ENCODE assay signal across 14 cellular contexts in genomic region chr6:9851006-9851405, GRCh38.
DNase-seq lines count a peak whose midpoint lies in the region; ATAC-seq and TF ChIP-seq lines count a peak whose summit lies in the region.
"Had no signal": no experiment of that assay in that cellular context is flagged by ENCODE, and none has a peak within 500 bp of the region (broad histone marks: within the 10 kb centered on the region; RNA-seq: fewer than 3 reads in every experiment).

No MANE protein-coding gene starts in this region.

- H3K27ac ChIP-seq in H9 (ENCODE audit: insufficient read length, low read depth, low read length) (no peak overlapping the region), neuronal stem cell (replicated peaks; ENCODE audit: low read length) (no peak overlapping the region), aorta (ENCODE audit: low read depth in 1 of 2, low read length in 2 of 2) (no peak overlapping the region), GM23338 (ENCODE audit: low read depth) (no peak overlapping the region), gastrocnemius medialis (no peak overlapping the region)
- H3K27ac ChIP-seq: GM23248 had no signal

- H2BK5ac ChIP-seq in H9 (ENCODE audit: insufficient read length, low read length): no peak overlapping the region
- no peak overlapping the region for H2BK5ac ChIP-seq in neuronal stem cell (ENCODE audit: low read length)

- peaks cover 3% of the 10 kb centered on the region for H3K9me3 ChIP-seq in H9 (ENCODE audit: control insufficient read depth, low read depth, low read length)
- H3K9me3 ChIP-seq in neuronal stem cell (replicated peaks in 1 of 2; ENCODE audit: control insufficient read depth in 2 of 2, insufficient read depth in 1 of 2, low read depth in 1 of 2, low read length in 2 of 2): peaks cover 2 to 12% of the 10 kb centered on the region in 2 donors
- peaks cover 4% of the 10 kb centered on the region for H3K9me3 ChIP-seq in aorta (ENCODE audit: control insufficient read depth, low read length)
- H3K9me3 ChIP-seq in gastrocnemius medialis: no peaks in the 10 kb centered on the region
- H3K9me3 ChIP-seq: HAP-1 had no signal

- H3K27me3 Mint-ChIP-seq in H9 (ENCODE audit: low read depth): peaks cover 4% of the 10 kb centered on the region; the same call in 1 of the 2 replicates
- H3K27me3 Mint-ChIP-seq in chondrocyte (ENCODE audit: low read depth): no peaks in the 10 kb centered on the region
- peaks cover 2% of the 10 kb centered on the region for H3K27me3 Mint-ChIP-seq in GM23338 (ENCODE audit: insufficient read depth, low read depth, poor library complexity)

- H3K18ac ChIP-seq in H9 (ENCODE audit: insufficient read length, low read depth, low read length) (no peak overlapping the region), neuronal stem cell (ENCODE audit: low read length) (no peak overlapping the region)

- no peak overlapping the region for H3K23ac ChIP-seq in H9 (ENCODE audit: insufficient read length, low read depth, low read length)
- H3K23ac ChIP-seq in neuronal stem cell (ENCODE audit: low read depth, low read length, poor library complexity): no peak overlapping the region

- H2AFZ ChIP-seq in H9 (ENCODE audit: low read length) (no peak overlapping the region), neuronal stem cell (ENCODE audit: low read length) (no peak overlapping the region), GM23338 (no peak overlapping the region)
- H2AFZ ChIP-seq: GM23248 had no signal

- no peak overlapping the region for H3T11ph ChIP-seq in H9 (ENCODE audit: low read length)

- H4K8ac ChIP-seq in H9 (replicated peaks; ENCODE audit: insufficient read length, low read depth, low read length): no peak overlapping the region
- H4K8ac ChIP-seq in neuronal stem cell (ENCODE audit: low read depth, low read length): no peak overlapping the region

- H3K79me1 ChIP-seq in H9 (ENCODE audit: insufficient read depth, low read depth, low read length, poor library complexity, severe bottlenecking): no peaks in the 10 kb centered on the region
- H3K79me1 ChIP-seq in neuronal stem cell (ENCODE audit: low read depth, low read length): no peaks in the 10 kb centered on the region

- H4K91ac ChIP-seq in H9 (ENCODE audit: insufficient read length, low read depth, low read length) (peak overlapping the region; percentile 67), neuronal stem cell (ENCODE audit: low read depth, low read length, poor library complexity) (no peak overlapping the region)

- no peak overlapping the region for H3K56ac ChIP-seq in H9 (ENCODE audit: insufficient read length, low read depth, low read length)

- 0 out of 2 replicates have a peak, but pooled peaks cover 4% of the 10 kb centered on the region for H3K9me2 ChIP-seq in GM23338 (ENCODE audit: insufficient read depth)

- H3K9me3 Mint-ChIP-seq in H9: peaks cover 27 to 29% of the 10 kb centered on the region in 2 experiments
- peaks cover 46% of the 10 kb centered on the region for H3K9me3 Mint-ChIP-seq in chondrocyte (ENCODE audit: low read depth)
- H3K9me3 Mint-ChIP-seq in GM23338: peaks cover 36% of the 10 kb centered on the region

- in situ Hi-C loops in gastrocnemius medialis (cut with MboI; ENCODE audit: low sequenced_read_pairs in 4 of 4): no loop called here

- no CpG with 5 or more reads among the region's 2 CpGs for WGBS in H9 (ENCODE audit: extremely low coverage, insufficient read length, low lambda C conversion rate)
- WGBS in neuronal stem cell (ENCODE audit: extremely low coverage in 2 of 2, insufficient read length in 2 of 2, insufficient replicate concordance in 1 of 2), 2 donors: no CpG with 5 or more reads among the region's 2 CpGs
- WGBS in aorta, 2 donors: 48 to 66% methylated on average over 2 of the region's 2 CpGs

- peaks cover 2 to 8% of the 10 kb centered on the region in 2 experiments; a peak in 2 of 4 replicates for H3K4me1 Mint-ChIP-seq in H9
- H3K4me1 Mint-ChIP-seq in chondrocyte (ENCODE audit: low read depth): no peaks in the 10 kb centered on the region
- H3K4me1 Mint-ChIP-seq in GM23338: peaks cover 6% of the 10 kb centered on the region; the same call in 2 of the 3 replicates
- H3K4me1 Mint-ChIP-seq: CD4-positive, alpha-beta memory T cell had no signal

- H3K4me1 ChIP-seq in H9 (ENCODE audit: insufficient read depth, low read length) (no peaks in the 10 kb centered on the region), neuronal stem cell (ENCODE audit: control insufficient read depth in 2 of 2, insufficient read depth in 1 of 2, low read depth in 1 of 2, low read length in 2 of 2) (no peaks in the 10 kb centered on the region), aorta (ENCODE audit: control insufficient read depth in 1 of 2, insufficient read depth in 2 of 2, low read length in 2 of 2) (no peaks in the 10 kb centered on the region), GM23338 (ENCODE audit: insufficient read depth) (no peaks in the 10 kb centered on the region), gastrocnemius medialis (no peaks in the 10 kb centered on the region)
- H3K4me1 ChIP-seq: Caco-2, HAP-1 had no signal

- H2BK12ac ChIP-seq in H9 (ENCODE audit: insufficient read length, low read depth, low read length) (no peak overlapping the region), neuronal stem cell (ENCODE audit: low read length) (no peak overlapping the region)

- no peak overlapping the region for H2BK15ac ChIP-seq in H9 (ENCODE audit: low read depth, low read length)
- H2BK15ac ChIP-seq in neuronal stem cell (ENCODE audit: low read length): no peak overlapping the region

- no peak overlapping the region for H2BK20ac ChIP-seq in H9 (ENCODE audit: low read depth, low read length, poor library complexity, severe bottlenecking)

- no peak overlapping the region for H3K4me3 ChIP-seq in neuronal stem cell (ENCODE audit: low read length in 2 of 2)
- no peak overlapping the region for H3K4me3 ChIP-seq in aorta (ENCODE audit: low read length in 2 of 2)
- no peak overlapping the region for H3K4me3 ChIP-seq in GM23338
- no peak overlapping the region for H3K4me3 ChIP-seq in gastrocnemius medialis
- H3K4me3 ChIP-seq: GM23248, HAP-1 had no signal

- H3K9ac ChIP-seq in H9 (ENCODE audit: extremely low read depth, insufficient read length, low read length) (no peak overlapping the region), neuronal stem cell (ENCODE audit: low read depth, low read length, poor library complexity) (no peak overlapping the region)
- H3K9ac ChIP-seq: GM23248 had no signal

- H3K14ac ChIP-seq in H9 (ENCODE audit: insufficient read depth, low read length) (no peak overlapping the region), neuronal stem cell (ENCODE audit: low read length) (peak overlapping the region; percentile 42)

- ATAC-seq in aorta (ENCODE audit: low FRiP score) (peak; percentile 26), GM23338 (no peak), gastrocnemius medialis (no peak)

- H2AK5ac ChIP-seq in H9 (ENCODE audit: insufficient read length, low read length) (no peak overlapping the region), neuronal stem cell (ENCODE audit: low read depth, low read length) (no peak overlapping the region)

- H3K36me3 ChIP-seq in neuronal stem cell (replicated peaks in 1 of 2; ENCODE audit: control insufficient read depth in 2 of 2, insufficient read depth in 2 of 2, low read length in 2 of 2) (no peaks in the 10 kb centered on the region), aorta (ENCODE audit: control insufficient read depth in 1 of 2, insufficient read depth in 2 of 2, low read length in 1 of 2) (no peaks in the 10 kb centered on the region), GM23338 (ENCODE audit: insufficient read depth) (peaks cover 4% of the 10 kb centered on the region; the same call in 1 of the 2 replicates), gastrocnemius medialis (no peaks in the 10 kb centered on the region)
- H3K36me3 ChIP-seq: HAP-1 had no signal

- H3K27me3 ChIP-seq in H9 (ENCODE audit: insufficient read depth, low read length): no peaks in the 10 kb centered on the region
- H3K27me3 ChIP-seq in neuronal stem cell (ENCODE audit: control insufficient read depth in 3 of 3, insufficient read depth in 3 of 3, low read depth in 1 of 3, low read length in 3 of 3): no peaks in the 10 kb centered on the region
- no peaks in the 10 kb centered on the region for H3K27me3 ChIP-seq in aorta (ENCODE audit: control insufficient read depth in 1 of 2, insufficient read depth in 2 of 2, low read length in 1 of 2)
- H3K27me3 ChIP-seq in GM23338 (ENCODE audit: insufficient read depth): no peaks in the 10 kb centered on the region
- H3K27me3 ChIP-seq in gastrocnemius medialis: no peaks in the 10 kb centered on the region

- intact Hi-C loops in aorta (cut with DNase I) (no loop called here), gastrocnemius medialis (cut with DNase I; ENCODE audit: low total_unique reads) (no loop called here)

- DNase-seq in H9 (no peak), chondrocyte (ENCODE audit: low spot score) (peak; percentile 56), neuronal stem cell (ENCODE audit: low spot score) (no peak), aorta (no peak), GM23338 (ENCODE audit: low spot score) (no peak), gastrocnemius medialis (no peak)
- DNase-seq: C1 segment of cervical spinal cord, Caco-2, DMS153, DND-41, GM23248, HFFc6 had no signal

- no peaks in the 10 kb centered on the region for H3K79me2 ChIP-seq in H9 (ENCODE audit: insufficient read depth, low read length)
- no peaks in the 10 kb centered on the region for H3K79me2 ChIP-seq in GM23338 (replicated peaks; ENCODE audit: insufficient read depth)

- H2BK120ac ChIP-seq in H9 (ENCODE audit: low read depth, low read length, poor library complexity, severe bottlenecking) (no peak overlapping the region), neuronal stem cell (ENCODE audit: low read depth, low read length) (no peak overlapping the region)

- no peak overlapping the region for H3K4ac ChIP-seq in H9 (ENCODE audit: low read depth, low read length)
- no peak overlapping the region for H3K4ac ChIP-seq in neuronal stem cell (ENCODE audit: low read length)

- TF ChIP-seq CTCF in H9 (conservative IDR thresholded peaks at IDR 0.05) (no peak), chondrocyte (IDR thresholded peaks at IDR 0.05) (no peak), GM23338 (conservative IDR thresholded peaks at IDR 0.05; ENCODE audit: low read depth in 2 of 2) (no peak), gastrocnemius medialis (IDR thresholded peaks at IDR 0.05 in 4 of 5, conservative IDR thresholded peaks at IDR 0.05 in 1 of 5) (no peak)

- H3K27ac Mint-ChIP-seq in H9: no peak overlapping the region
- H3K27ac Mint-ChIP-seq in chondrocyte (ENCODE audit: unreplicated experiment): no peak overlapping the region
- no peak overlapping the region for H3K27ac Mint-ChIP-seq in GM23338
- H3K27ac Mint-ChIP-seq: CD4-positive, alpha-beta memory T cell; HFFc6 had no signal

- no peak for TF ChIP-seq POLR2A in gastrocnemius medialis (IDR thresholded peaks at IDR 0.05)

- H3K4me2 ChIP-seq in H9 (ENCODE audit: insufficient read depth, insufficient read length, low read length) (no peak overlapping the region), neuronal stem cell (ENCODE audit: insufficient read depth, low read length, poor library complexity, severe bottlenecking) (no peak overlapping the region), GM23338 (no peak overlapping the region)

- no peaks in the 10 kb centered on the region for H3F3A ChIP-seq in GM23338 (replicated peaks; ENCODE audit: low read depth)

- no peaks in the 10 kb centered on the region for H3K23me2 ChIP-seq in H9 (ENCODE audit: insufficient read length, low read depth, low read length, poor library complexity, severe bottlenecking)

- H3K36me3 Mint-ChIP-seq in H9 (ENCODE audit: insufficient read depth in 1 of 3, low read depth in 3 of 3) (peaks cover 5 to 33% (median 9%) of the 10 kb centered on the region in 3 experiments; a peak in 6 of 7 replicates), chondrocyte (ENCODE audit: low read depth) (peaks cover 3% of the 10 kb centered on the region), GM23338 (ENCODE audit: low read depth) (peaks cover 39% of the 10 kb centered on the region)
- H3K36me3 Mint-ChIP-seq: CD4-positive, alpha-beta memory T cell had no signal

- H3K4me3 Mint-ChIP-seq in H9 (no peak overlapping the region), chondrocyte (ENCODE audit: unreplicated experiment) (no peak overlapping the region), GM23338 (no peak overlapping the region)
- H3K4me3 Mint-ChIP-seq: CD4-positive, alpha-beta memory T cell; HFFc6 had no signal

- H4K20me1 ChIP-seq in H9 (ENCODE audit: control insufficient read depth, insufficient read depth, insufficient read length) (no peaks in the 10 kb centered on the region), GM23338 (replicated peaks; ENCODE audit: insufficient read depth) (no peaks in the 10 kb centered on the region)

- H4K5ac ChIP-seq in H9 (ENCODE audit: insufficient read length, low read depth, low read length): no peak overlapping the region
